Comparison of ENCODE assay signal across 8 cellular contexts in genomic region chr6:33390767-33391277, GRCh38. TPM values are rescaled to one million over a fixed set of nuclear protein-coding genes. Genes with fewer than 3 reads are reported as not detected.
A peak's percentile ranks its signal among the peaks of the same experiment; 100 is the strongest.
DNase-seq lines count a peak whose midpoint lies in the region; ATAC-seq and TF ChIP-seq lines count a peak whose summit lies in the region.

No MANE protein-coding gene starts in this region.

- H3K27me3 ChIP-seq in heart left ventricle (no peaks in the 10 kb centered on the region), ascending aorta (no peaks in the 10 kb centered on the region), lung (ENCODE audit: control insufficient read depth, insufficient read depth) (no peaks in the 10 kb centered on the region), upper lobe of right lung (no peaks in the 10 kb centered on the region)

- H3K4me1 ChIP-seq in heart left ventricle (peaks cover 4 to 19% (median 8%) of the 10 kb centered on the region in 12 donors), ascending aorta (peaks cover 3 to 6% of the 10 kb centered on the region in 2 donors), lung (ENCODE audit: control insufficient read depth in 2 of 2, insufficient read depth in 2 of 2, low read length in 2 of 2) (peaks cover 0 to 3% of the 10 kb centered on the region in 2 donors), upper lobe of right lung (peaks cover 12% of the 10 kb centered on the region), mucosa of descending colon (ENCODE audit: low read depth) (peaks cover 12% of the 10 kb centered on the region)

- no peak for ATAC-seq in heart left ventricle
- ATAC-seq in left cardiac atrium: no peak
- no peak for ATAC-seq in lung (ENCODE audit: insufficient read depth, low FRiP score)
- ATAC-seq in upper lobe of right lung: no peak
- no peak for ATAC-seq in mucosa of descending colon

- H3K36me3 ChIP-seq in heart left ventricle (no peaks in the 10 kb centered on the region), ascending aorta (no peaks in the 10 kb centered on the region), lung (ENCODE audit: control insufficient read depth in 2 of 2, insufficient read depth in 2 of 2, low read length in 2 of 2) (no peaks in the 10 kb centered on the region), upper lobe of right lung (no peaks in the 10 kb centered on the region), mucosa of descending colon (ENCODE audit: low read depth) (no peaks in the 10 kb centered on the region)

- TF ChIP-seq CTCF in heart left ventricle (IDR thresholded peaks at IDR 0.05) (no peak), ascending aorta (IDR thresholded peaks at IDR 0.05) (no peak), lung (IDR thresholded peaks at IDR 0.05; ENCODE audit: control extremely low read depth, extremely low read depth) (no peak), upper lobe of right lung (IDR thresholded peaks at IDR 0.05) (no peak), mucosa of descending colon (IDR thresholded peaks at IDR 0.05) (no peak)

- H3K27ac ChIP-seq in heart left ventricle: peak overlapping the region; percentile 14 to 93 (median 88)
- peak overlapping the region; percentile 91 to 93 for H3K27ac ChIP-seq in ascending aorta
- peak overlapping the region; percentile 72 to 93 for H3K27ac ChIP-seq in lung (ENCODE audit: low read depth in 1 of 2, low read length in 1 of 2)
- peak overlapping the region; percentile 93 for H3K27ac ChIP-seq in upper lobe of right lung

- H3K9me3 ChIP-seq in heart left ventricle (no peaks in the 10 kb centered on the region), ascending aorta (no peaks in the 10 kb centered on the region), lung (ENCODE audit: control insufficient read depth in 2 of 2, insufficient read depth in 1 of 2, low read length in 1 of 2) (no peaks in the 10 kb centered on the region), upper lobe of right lung (no peaks in the 10 kb centered on the region), mucosa of descending colon (no peaks in the 10 kb centered on the region)

- DNase-seq in heart left ventricle (no peak), left cardiac atrium (no peak), ascending aorta (ENCODE audit: low spot score in 2 of 2) (no peak), lung (ENCODE audit: low spot score) (no peak), upper lobe of right lung (no peak), mucosa of descending colon (no peak), NCI-H82 treated with DMSO at 0.1 percent for 48 hours (lab: John Stamatoyannopoulos, UW; ENCODE audit: unreplicated experiment) (no peak), kidney glomerular epithelial cell (lab: John Stamatoyannopoulos, UW) (no peak)

- no peak for TF ChIP-seq POLR2A in heart left ventricle (IDR thresholded peaks at IDR 0.05)

- intact Hi-C loops in heart left ventricle (cut with DNase I): loop anchor here in 7 of 10 donors (1.0 to 5.0 kb wide), 7 partner anchors 19 to 63 kb away; partner anchors contain the start of genes CUTA (in 1 of the 7), PHF1 (in 1 of the 7) and ZBTB9 (in 1 of the 7)
- intact Hi-C loops in left cardiac atrium (cut with DNase I): loop anchor here in 1 of 2 donors (10.0 kb wide), 1 partner anchor 64 kb away; the partner anchor contains the start of gene ZBTB9
- intact Hi-C loops in ascending aorta (cut with DNase I): loop anchor here (1.0 to 5.0 kb wide), 8 partner anchors 19 to 184 kb away; partner anchors contain the start of genes PFDN6, RING1, RPS18 and WDR46
- intact Hi-C loops in upper lobe of right lung (cut with DNase I): no loop called here
- intact Hi-C loops in mucosa of descending colon (cut with DNase I, micrococcal nuclease): no loop called here

- 75 to 78% (median 77%) methylated on average over 9 of the region's 9 CpGs for WGBS in heart left ventricle, 4 donors
- WGBS in lung, 2 donors: 80 to 83% methylated on average over 9 of the region's 9 CpGs

- H3K4me3 ChIP-seq in heart left ventricle (peak overlapping the region in 11 of 12 donors; percentile 4 to 72 (median 57)), ascending aorta (peak overlapping the region; percentile 42 to 77), lung (no peak overlapping the region), upper lobe of right lung (peak overlapping the region; percentile 60), mucosa of descending colon (no peak overlapping the region)

RNA-seq across cellular contexts. Expression of gene KIFC1, which starts 0.8 kb away (rescaled TPM):
- 1 to 10 TPM in 3 of 9 donors, under 1 TPM in 3, not detected in 3; 0.39 to 7.0 (median 1.0) TPM for total RNA-seq in heart left ventricle
- polyA plus RNA-seq in heart left ventricle: under 1 TPM; 0.04 to 0.30 TPM
- total RNA-seq in left cardiac atrium: 1 to 10 TPM in 1 of 2 donors, under 1 TPM in 1; 0.31 to 1.9 TPM
- not detected for total RNA-seq in ascending aorta
- total RNA-seq in lung: 1 to 10 TPM; 2.1 to 4.4 TPM
- 1 to 10 TPM; 2.6 to 2.7 TPM for polyA plus RNA-seq in lung
- 2.3 TPM for total RNA-seq in upper lobe of right lung
- total RNA-seq in mucosa of descending colon: 10 to 100 TPM in 1 of 3 donors, 1 to 10 TPM in 2; 3.5 to 21.1 (median 6.3) TPM

RNA-seq across cellular contexts. Expression of gene PHF1, which starts 20.0 kb away (rescaled TPM):
- total RNA-seq in heart left ventricle (10 to 100 TPM; 43.0 to 82.1 (median 47.3) TPM), left cardiac atrium (10 to 100 TPM; 49.5 to 58.3 TPM), ascending aorta (30.5 TPM), lung (10 to 100 TPM; 30.9 to 49.3 TPM), upper lobe of right lung (74.3 TPM), mucosa of descending colon (10 to 100 TPM; 29.9 to 96.5 (median 38.1) TPM)
- polyA plus RNA-seq in heart left ventricle (10 to 100 TPM; 54.0 to 77.0 TPM), lung (100 to 1,000 TPM in 1 of 2 donors, 10 to 100 TPM in 1; 40.8 to 121 TPM)

RNA-seq across cellular contexts. Expression of gene CUTA, which starts 27.1 kb away (rescaled TPM):
- total RNA-seq in heart left ventricle (100 to 1,000 TPM in 8 of 9 donors, 10 to 100 TPM in 1; 99.3 to 142 (median 120) TPM), left cardiac atrium (100 to 1,000 TPM; 114 to 126 TPM), ascending aorta (77.2 TPM), lung (100 to 1,000 TPM in 1 of 2 donors, 10 to 100 TPM in 1; 88.7 to 134 TPM), upper lobe of right lung (144 TPM), mucosa of descending colon (100 to 1,000 TPM; 146 to 163 (median 151) TPM)
- polyA plus RNA-seq in heart left ventricle (100 to 1,000 TPM; 139 to 142 TPM), lung (100 to 1,000 TPM; 122 to 275 TPM)

RNA-seq across cellular contexts. Expression of gene SYNGAP1, which starts 29.0 kb away (rescaled TPM):
- total RNA-seq in heart left ventricle (1 to 10 TPM; 2.4 to 9.9 (median 4.4) TPM), left cardiac atrium (1 to 10 TPM; 9.0 to 9.8 TPM), ascending aorta (33.7 TPM), lung (10 to 100 TPM; 10.8 to 32.0 TPM), upper lobe of right lung (23.0 TPM), mucosa of descending colon (10 to 100 TPM in 1 of 3 donors, 1 to 10 TPM in 2; 8.1 to 39.8 (median 8.8) TPM)
- polyA plus RNA-seq in heart left ventricle (1 to 10 TPM; 5.0 to 5.8 TPM), lung (10 to 100 TPM in 1 of 2 donors, 1 to 10 TPM in 1; 9.2 to 13.2 TPM)

Comparison
In these comparisons a context has a peak if more than half of its experiments do, and no peak if none do; other contexts are left out.
1. H3K4me3 ChIP-seq: peak in heart left ventricle (11 of 12), ascending aorta (2 of 2) and upper lobe of right lung (single experiment); none in lung (single experiment) and mucosa of descending colon (single experiment).
2. intact Hi-C loops: an anchor here in heart left ventricle (1.0 to 5.0 kb wide) and ascending aorta (1.0 to 5.0 kb wide); none called in upper lobe of right lung and mucosa of descending colon.
3. Peak in every context shown above with its lines, with median percentiles within 50 percentile points of each other: H3K27ac ChIP-seq.